Comparison of ENCODE assay signal across 2 cellular contexts in the genomic region with DNA sequence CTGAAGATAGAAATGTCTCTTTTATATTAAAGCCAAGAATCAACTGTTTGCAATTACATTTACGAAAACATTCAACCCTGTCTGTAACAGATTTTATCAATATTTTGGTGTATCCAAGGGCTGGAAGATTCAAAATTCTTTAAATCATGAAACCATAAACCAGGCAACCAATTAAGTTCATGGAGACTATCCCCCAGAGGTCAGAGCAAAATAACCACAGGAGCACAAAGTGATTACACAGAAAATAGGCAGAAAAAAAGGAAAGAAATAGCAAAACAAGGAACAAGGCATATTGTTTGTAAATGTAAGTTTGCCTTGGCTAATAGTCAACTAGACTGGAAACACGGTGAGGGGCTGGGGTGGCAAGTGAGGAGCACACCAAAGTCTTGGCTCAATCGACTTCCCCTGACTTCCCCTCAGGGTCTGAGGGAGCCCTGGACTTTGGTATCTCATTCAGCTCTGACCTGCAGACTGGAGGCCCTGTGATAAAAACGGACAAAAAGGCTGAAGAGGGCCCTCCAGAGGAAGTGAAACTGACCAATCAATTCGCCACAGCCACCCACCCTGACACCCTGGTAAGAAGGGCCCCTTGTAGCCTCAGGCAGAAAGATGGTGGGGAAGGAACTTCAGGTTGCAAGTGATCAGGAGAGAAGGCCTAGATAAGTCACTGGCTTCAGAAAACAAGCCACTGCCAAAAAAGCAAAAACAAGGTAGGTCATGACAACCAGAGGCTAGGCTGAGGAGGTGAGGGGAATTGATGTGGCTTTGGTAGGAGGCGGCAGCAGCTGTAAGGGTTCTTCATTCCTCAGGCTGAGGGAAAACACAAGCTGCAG.
TF ChIP-seq lines count a peak whose summit lies in the region.

No MANE protein-coding gene starts in this region.

TF ChIP-seq in GM12891, 5 proteins besides CTCF, POLR2A, EP300 and RAD21:
- TF ChIP-seq SPI1 (IDR thresholded peaks at IDR 0.05; ENCODE audit: low read depth, low read length) = peak; percentile 99
- TF ChIP-seq TAF1 (IDR thresholded peaks at IDR 0.05; ENCODE audit: low read depth, low read length) = peak; percentile 46; the same call in 1 of the 2 replicates
- peak; percentile 70 for TF ChIP-seq POU2F2 (IDR thresholded peaks at IDR 0.05; ENCODE audit: low read depth, low read length)
- TF ChIP-seq POLR2AphosphoS5 (IDR thresholded peaks at IDR 0.05; ENCODE audit: low read depth, low read length) = no peak
- TF ChIP-seq PAX5 (IDR thresholded peaks at IDR 0.05; ENCODE audit: insufficient read depth, low read length, severe bottlenecking) = no peak

TF ChIP-seq in HepG2, 621 proteins besides CTCF, POLR2A, EP300 and RAD21 (continues in another document):
- 0 out of 2 replicates have a peak, but pooled peaks have one; percentile 30 for TF ChIP-seq NFKB2 (CRISPR knock-in tag; IDR thresholded peaks at IDR 0.05; ENCODE audit: borderline replicate concordance)
- peak; percentile 56 for TF ChIP-seq PHF21A (CRISPR knock-in tag; IDR thresholded peaks at IDR 0.05)
- TF ChIP-seq MEIS1 (CRISPR knock-in tag; IDR thresholded peaks at IDR 0.05; ENCODE audit: borderline replicate concordance) = peak; percentile 63; the same call in 1 of the 2 replicates
- TF ChIP-seq, protein P1, sequence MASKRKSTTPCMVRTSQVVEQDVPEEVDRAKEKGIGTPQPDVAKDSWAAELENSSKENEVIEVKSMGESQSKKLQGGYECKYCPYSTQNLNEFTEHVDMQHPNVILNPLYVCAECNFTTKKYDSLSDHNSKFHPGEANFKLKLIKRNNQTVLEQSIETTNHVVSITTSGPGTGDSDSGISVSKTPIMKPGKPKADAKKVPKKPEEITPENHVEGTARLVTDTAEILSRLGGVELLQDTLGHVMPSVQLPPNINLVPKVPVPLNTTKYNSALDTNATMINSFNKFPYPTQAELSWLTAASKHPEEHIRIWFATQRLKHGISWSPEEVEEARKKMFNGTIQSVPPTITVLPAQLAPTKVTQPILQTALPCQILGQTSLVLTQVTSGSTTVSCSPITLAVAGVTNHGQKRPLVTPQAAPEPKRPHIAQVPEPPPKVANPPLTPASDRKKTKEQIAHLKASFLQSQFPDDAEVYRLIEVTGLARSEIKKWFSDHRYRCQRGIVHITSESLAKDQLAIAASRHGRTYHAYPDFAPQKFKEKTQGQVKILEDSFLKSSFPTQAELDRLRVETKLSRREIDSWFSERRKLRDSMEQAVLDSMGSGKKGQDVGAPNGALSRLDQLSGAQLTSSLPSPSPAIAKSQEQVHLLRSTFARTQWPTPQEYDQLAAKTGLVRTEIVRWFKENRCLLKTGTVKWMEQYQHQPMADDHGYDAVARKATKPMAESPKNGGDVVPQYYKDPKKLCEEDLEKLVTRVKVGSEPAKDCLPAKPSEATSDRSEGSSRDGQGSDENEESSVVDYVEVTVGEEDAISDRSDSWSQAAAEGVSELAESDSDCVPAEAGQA (IDR thresholded peaks at IDR 0.05; ENCODE audit: low read depth) = no peak
- TF ChIP-seq, protein P1 (CRISPR knock-in tag; IDR thresholded peaks at IDR 0.05; ENCODE audit: borderline replicate concordance) = no peak
- TF ChIP-seq, protein P2, sequence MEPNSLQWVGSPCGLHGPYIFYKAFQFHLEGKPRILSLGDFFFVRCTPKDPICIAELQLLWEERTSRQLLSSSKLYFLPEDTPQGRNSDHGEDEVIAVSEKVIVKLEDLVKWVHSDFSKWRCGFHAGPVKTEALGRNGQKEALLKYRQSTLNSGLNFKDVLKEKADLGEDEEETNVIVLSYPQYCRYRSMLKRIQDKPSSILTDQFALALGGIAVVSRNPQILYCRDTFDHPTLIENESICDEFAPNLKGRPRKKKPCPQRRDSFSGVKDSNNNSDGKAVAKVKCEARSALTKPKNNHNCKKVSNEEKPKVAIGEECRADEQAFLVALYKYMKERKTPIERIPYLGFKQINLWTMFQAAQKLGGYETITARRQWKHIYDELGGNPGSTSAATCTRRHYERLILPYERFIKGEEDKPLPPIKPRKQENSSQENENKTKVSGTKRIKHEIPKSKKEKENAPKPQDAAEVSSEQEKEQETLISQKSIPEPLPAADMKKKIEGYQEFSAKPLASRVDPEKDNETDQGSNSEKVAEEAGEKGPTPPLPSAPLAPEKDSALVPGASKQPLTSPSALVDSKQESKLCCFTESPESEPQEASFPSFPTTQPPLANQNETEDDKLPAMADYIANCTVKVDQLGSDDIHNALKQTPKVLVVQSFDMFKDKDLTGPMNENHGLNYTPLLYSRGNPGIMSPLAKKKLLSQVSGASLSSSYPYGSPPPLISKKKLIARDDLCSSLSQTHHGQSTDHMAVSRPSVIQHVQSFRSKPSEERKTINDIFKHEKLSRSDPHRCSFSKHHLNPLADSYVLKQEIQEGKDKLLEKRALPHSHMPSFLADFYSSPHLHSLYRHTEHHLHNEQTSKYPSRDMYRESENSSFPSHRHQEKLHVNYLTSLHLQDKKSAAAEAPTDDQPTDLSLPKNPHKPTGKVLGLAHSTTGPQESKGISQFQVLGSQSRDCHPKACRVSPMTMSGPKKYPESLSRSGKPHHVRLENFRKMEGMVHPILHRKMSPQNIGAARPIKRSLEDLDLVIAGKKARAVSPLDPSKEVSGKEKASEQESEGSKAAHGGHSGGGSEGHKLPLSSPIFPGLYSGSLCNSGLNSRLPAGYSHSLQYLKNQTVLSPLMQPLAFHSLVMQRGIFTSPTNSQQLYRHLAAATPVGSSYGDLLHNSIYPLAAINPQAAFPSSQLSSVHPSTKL (CRISPR knock-in tag; IDR thresholded peaks at IDR 0.05) = peak; percentile 73
- TF ChIP-seq MEIS2 (CRISPR knock-in tag; IDR thresholded peaks at IDR 0.05) = 0 out of 2 replicates have a peak, but pooled peaks have one; percentile 25
- peak; percentile 27; the same call in 1 of the 2 replicates for TF ChIP-seq ZNF792 (CRISPR knock-in tag; IDR thresholded peaks at IDR 0.05)
- 0 out of 2 replicates have a peak, but pooled peaks have one; percentile 34 for TF ChIP-seq KDM4B (CRISPR knock-in tag; IDR thresholded peaks at IDR 0.05)
- peak; percentile 73 for TF ChIP-seq ZNF501 (CRISPR knock-in tag; IDR thresholded peaks at IDR 0.05)
- 0 out of 2 replicates have a peak, but pooled peaks have one; percentile 47 for TF ChIP-seq ZNF232 (CRISPR knock-in tag; IDR thresholded peaks at IDR 0.05; ENCODE audit: borderline replicate concordance)
- TF ChIP-seq GLI4 (CRISPR knock-in tag; IDR thresholded peaks at IDR 0.05; ENCODE audit: borderline replicate concordance) = no peak
- TF ChIP-seq JDP2 (CRISPR knock-in tag; IDR thresholded peaks at IDR 0.05; ENCODE audit: borderline replicate concordance) = no peak
- TF ChIP-seq CBX2 (IDR thresholded peaks at IDR 0.05; ENCODE audit: low read depth, low read length) = no peak
- no peak for TF ChIP-seq CBX2 (CRISPR knock-in tag; IDR thresholded peaks at IDR 0.05; ENCODE audit: low read depth)
- TF ChIP-seq CEBPG (CRISPR knock-in tag; IDR thresholded peaks at IDR 0.05) = 0 out of 2 replicates have a peak, but pooled peaks have one; percentile 11
- TF ChIP-seq SMAD3 (CRISPR knock-in tag; IDR thresholded peaks at IDR 0.05) = 0 out of 2 replicates have a peak, but pooled peaks have one; percentile 54
- no peak for TF ChIP-seq NFATC3 (CRISPR knock-in tag; IDR thresholded peaks at IDR 0.05)
- no peak for TF ChIP-seq JARID2 (CRISPR knock-in tag; IDR thresholded peaks at IDR 0.05; ENCODE audit: insufficient replicate concordance)
- TF ChIP-seq KLF6 (CRISPR knock-in tag; IDR thresholded peaks at IDR 0.05) = peak; percentile 74; the same call in 1 of the 2 replicates
- TF ChIP-seq, protein P3, sequence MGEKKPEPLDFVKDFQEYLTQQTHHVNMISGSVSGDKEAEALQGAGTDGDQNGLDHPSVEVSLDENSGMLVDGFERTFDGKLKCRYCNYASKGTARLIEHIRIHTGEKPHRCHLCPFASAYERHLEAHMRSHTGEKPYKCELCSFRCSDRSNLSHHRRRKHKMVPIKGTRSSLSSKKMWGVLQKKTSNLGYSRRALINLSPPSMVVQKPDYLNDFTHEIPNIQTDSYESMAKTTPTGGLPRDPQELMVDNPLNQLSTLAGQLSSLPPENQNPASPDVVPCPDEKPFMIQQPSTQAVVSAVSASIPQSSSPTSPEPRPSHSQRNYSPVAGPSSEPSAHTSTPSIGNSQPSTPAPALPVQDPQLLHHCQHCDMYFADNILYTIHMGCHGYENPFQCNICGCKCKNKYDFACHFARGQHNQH (CRISPR knock-in tag; IDR thresholded peaks at IDR 0.05) = no peak; the same call in 1 of the 2 replicates
- peak; percentile 33; the same call in 1 of the 2 replicates for TF ChIP-seq ZSCAN9 (CRISPR knock-in tag; IDR thresholded peaks at IDR 0.05; ENCODE audit: borderline replicate concordance)
- peak; percentile 54; the same call in 1 of the 2 replicates for TF ChIP-seq KDM6A (CRISPR knock-in tag; IDR thresholded peaks at IDR 0.05; ENCODE audit: low read depth)
- peak; percentile 86 for TF ChIP-seq SAP130 (CRISPR knock-in tag; IDR thresholded peaks at IDR 0.05; ENCODE audit: low read depth)
- TF ChIP-seq, protein P4, sequence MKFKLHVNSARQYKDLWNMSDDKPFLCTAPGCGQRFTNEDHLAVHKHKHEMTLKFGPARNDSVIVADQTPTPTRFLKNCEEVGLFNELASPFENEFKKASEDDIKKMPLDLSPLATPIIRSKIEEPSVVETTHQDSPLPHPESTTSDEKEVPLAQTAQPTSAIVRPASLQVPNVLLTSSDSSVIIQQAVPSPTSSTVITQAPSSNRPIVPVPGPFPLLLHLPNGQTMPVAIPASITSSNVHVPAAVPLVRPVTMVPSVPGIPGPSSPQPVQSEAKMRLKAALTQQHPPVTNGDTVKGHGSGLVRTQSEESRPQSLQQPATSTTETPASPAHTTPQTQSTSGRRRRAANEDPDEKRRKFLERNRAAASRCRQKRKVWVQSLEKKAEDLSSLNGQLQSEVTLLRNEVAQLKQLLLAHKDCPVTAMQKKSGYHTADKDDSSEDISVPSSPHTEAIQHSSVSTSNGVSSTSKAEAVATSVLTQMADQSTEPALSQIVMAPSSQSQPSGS (CRISPR knock-in tag; IDR thresholded peaks at IDR 0.05) = 0 out of 2 replicates have a peak, but pooled peaks have one; percentile 38
- TF ChIP-seq RFXAP (CRISPR knock-in tag; IDR thresholded peaks at IDR 0.05; ENCODE audit: borderline replicate concordance) = peak; percentile 41; the same call in 1 of the 2 replicates
- TF ChIP-seq ZNF160 (CRISPR knock-in tag; IDR thresholded peaks at IDR 0.05) = 0 out of 2 replicates have a peak, but pooled peaks have one; percentile 48
- TF ChIP-seq ZNF430 (CRISPR knock-in tag; IDR thresholded peaks at IDR 0.05) = peak; percentile 7; the same call in 1 of the 2 replicates
- 0 out of 2 replicates have a peak, but pooled peaks have one; percentile 29 for TF ChIP-seq CBFB (CRISPR knock-in tag; IDR thresholded peaks at IDR 0.05)
- no peak for TF ChIP-seq CEBPB (IDR thresholded peaks at IDR 0.05; ENCODE audit: borderline replicate concordance, low read depth, low read length)
- 0 out of 2 replicates have a peak, but pooled peaks have one; percentile 21 for TF ChIP-seq FOXC1 (CRISPR knock-in tag; IDR thresholded peaks at IDR 0.05; ENCODE audit: borderline replicate concordance)
- peak; percentile 46; the same call in 1 of the 2 replicates for TF ChIP-seq ZFY (CRISPR knock-in tag; IDR thresholded peaks at IDR 0.05)
- TF ChIP-seq TGIF2 (CRISPR knock-in tag; IDR thresholded peaks at IDR 0.05) = peak; percentile 20; the same call in 1 of the 2 replicates
- TF ChIP-seq POLR2AphosphoS5 (IDR thresholded peaks at IDR 0.05; ENCODE audit: low read depth, low read length) = 0 out of 2 replicates have a peak, but pooled peaks have one; percentile 21
- no peak for TF ChIP-seq ZNF598 (CRISPR knock-in tag; IDR thresholded peaks at IDR 0.05; ENCODE audit: borderline replicate concordance)
- no peak for TF ChIP-seq FOXA1 (IDR thresholded peaks at IDR 0.05)
- peak; percentile 15; the same call in 1 of the 2 replicates for TF ChIP-seq FOXA1 (CRISPR knock-in tag; IDR thresholded peaks at IDR 0.05)
- TF ChIP-seq HNRNPL (IDR thresholded peaks at IDR 0.05; ENCODE audit: low read depth, low read length) = no peak
- TF ChIP-seq, protein P5, sequence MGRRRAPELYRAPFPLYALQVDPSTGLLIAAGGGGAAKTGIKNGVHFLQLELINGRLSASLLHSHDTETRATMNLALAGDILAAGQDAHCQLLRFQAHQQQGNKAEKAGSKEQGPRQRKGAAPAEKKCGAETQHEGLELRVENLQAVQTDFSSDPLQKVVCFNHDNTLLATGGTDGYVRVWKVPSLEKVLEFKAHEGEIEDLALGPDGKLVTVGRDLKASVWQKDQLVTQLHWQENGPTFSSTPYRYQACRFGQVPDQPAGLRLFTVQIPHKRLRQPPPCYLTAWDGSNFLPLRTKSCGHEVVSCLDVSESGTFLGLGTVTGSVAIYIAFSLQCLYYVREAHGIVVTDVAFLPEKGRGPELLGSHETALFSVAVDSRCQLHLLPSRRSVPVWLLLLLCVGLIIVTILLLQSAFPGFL (CRISPR knock-in tag; IDR thresholded peaks at IDR 0.05) = no peak
- no peak for TF ChIP-seq RELA (CRISPR knock-in tag; IDR thresholded peaks at IDR 0.05)
- TF ChIP-seq, protein P6, sequence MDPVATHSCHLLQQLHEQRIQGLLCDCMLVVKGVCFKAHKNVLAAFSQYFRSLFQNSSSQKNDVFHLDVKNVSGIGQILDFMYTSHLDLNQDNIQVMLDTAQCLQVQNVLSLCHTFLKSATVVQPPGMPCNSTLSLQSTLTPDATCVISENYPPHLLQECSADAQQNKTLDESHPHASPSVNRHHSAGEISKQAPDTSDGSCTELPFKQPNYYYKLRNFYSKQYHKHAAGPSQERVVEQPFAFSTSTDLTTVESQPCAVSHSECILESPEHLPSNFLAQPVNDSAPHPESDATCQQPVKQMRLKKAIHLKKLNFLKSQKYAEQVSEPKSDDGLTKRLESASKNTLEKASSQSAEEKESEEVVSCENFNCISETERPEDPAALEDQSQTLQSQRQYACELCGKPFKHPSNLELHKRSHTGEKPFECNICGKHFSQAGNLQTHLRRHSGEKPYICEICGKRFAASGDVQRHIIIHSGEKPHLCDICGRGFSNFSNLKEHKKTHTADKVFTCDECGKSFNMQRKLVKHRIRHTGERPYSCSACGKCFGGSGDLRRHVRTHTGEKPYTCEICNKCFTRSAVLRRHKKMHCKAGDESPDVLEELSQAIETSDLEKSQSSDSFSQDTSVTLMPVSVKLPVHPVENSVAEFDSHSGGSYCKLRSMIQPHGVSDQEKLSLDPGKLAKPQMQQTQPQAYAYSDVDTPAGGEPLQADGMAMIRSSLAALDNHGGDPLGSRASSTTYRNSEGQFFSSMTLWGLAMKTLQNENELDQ (CRISPR knock-in tag; IDR thresholded peaks at IDR 0.05; ENCODE audit: borderline replicate concordance) = no peak
- peak; percentile 77 for TF ChIP-seq ONECUT2 (CRISPR knock-in tag; IDR thresholded peaks at IDR 0.05)
- TF ChIP-seq NFYC (CRISPR knock-in tag; IDR thresholded peaks at IDR 0.05) = 0 out of 2 replicates have a peak, but pooled peaks have one; percentile 9
